Comparison of ENCODE assay signal across 8 cellular contexts in the genomic region with DNA sequence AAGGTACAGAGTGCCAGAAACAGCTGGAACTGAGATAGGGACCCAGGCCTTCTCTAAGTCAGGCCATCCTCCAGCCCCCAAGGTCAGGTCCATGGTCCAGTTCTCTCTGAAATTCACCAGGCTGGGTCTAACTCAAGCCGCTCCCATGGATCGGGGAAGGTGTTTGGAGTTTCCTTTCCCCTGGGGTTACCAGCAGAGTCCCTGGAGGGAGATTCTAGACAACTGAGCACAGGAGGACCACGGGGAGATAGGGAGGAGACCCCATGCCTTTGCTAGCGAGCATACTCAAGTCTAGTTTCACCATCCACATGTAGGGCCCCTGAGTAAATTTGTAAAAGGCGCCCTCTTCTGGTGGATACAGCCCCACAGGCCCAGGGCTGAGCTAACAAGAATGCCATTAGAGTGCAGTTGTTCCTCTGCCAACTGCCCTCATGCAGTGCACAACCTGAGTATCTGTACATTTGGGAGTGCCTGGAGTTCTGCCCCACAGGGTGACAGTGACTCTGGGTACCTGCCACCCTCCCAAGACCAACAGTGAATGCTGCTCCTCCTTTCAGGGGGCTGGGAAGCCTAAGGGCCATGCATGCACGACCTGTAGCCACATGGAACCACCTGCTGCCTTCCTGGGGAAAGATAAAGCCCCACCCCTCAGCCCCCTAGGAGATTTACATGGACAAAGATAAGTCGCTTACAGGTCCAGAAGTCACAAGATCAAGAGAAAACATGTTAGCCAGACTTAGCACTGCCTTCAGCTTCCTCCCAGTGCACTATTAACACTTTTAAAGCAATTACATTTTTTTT.
A peak's percentile ranks its signal among the peaks of the same experiment; 100 is the strongest.
DNase-seq lines count a peak whose midpoint lies in the region; ATAC-seq and TF ChIP-seq lines count a peak whose summit lies in the region.

No MANE protein-coding gene starts in this region.

- no TSS peak for BruUV-seq in Caco-2 (replicated peaks; lab: Mats Ljungman, UMichigan)

- intact Hi-C loops in Caco-2 (cut with micrococcal nuclease; ENCODE audit: unreplicated experiment) = loop anchor here (1.0 to 5.0 kb wide), 5 partner anchors 17 to 116 kb away; no protein-coding TSS in a partner anchor
- intact Hi-C loops in activated CD4-positive, alpha-beta memory T cell treated with anti-CD3 and anti-CD28 coated beads for 36 hours (cut with micrococcal nuclease) = loop anchor here (2.0 kb wide), 1 partner anchor 115 kb away; no protein-coding TSS in a partner anchor

- H3K27ac Mint-ChIP-seq in Caco-2 (ENCODE audit: unreplicated experiment) = no peak overlapping the region
- no peak overlapping the region for H3K27ac Mint-ChIP-seq in activated CD4-positive, alpha-beta memory T cell treated with anti-CD3 and anti-CD28 coated beads for 36 hours
- peak overlapping the region; percentile 46 to 75 for H3K27ac Mint-ChIP-seq in effector memory CD8-positive, alpha-beta T cell

- no peak overlapping the region for H3K4me3 Mint-ChIP-seq in Caco-2 (ENCODE audit: unreplicated experiment)
- no peak overlapping the region for H3K4me3 Mint-ChIP-seq in activated CD4-positive, alpha-beta memory T cell treated with anti-CD3 and anti-CD28 coated beads for 36 hours
- peak overlapping the region; percentile 33 to 64 for H3K4me3 Mint-ChIP-seq in effector memory CD8-positive, alpha-beta T cell

- no peaks in the 10 kb centered on the region for H3K27me3 Mint-ChIP-seq in Caco-2 (ENCODE audit: insufficient read depth, unreplicated experiment)
- no peaks in the 10 kb centered on the region for H3K27me3 Mint-ChIP-seq in activated CD4-positive, alpha-beta memory T cell treated with anti-CD3 and anti-CD28 coated beads for 36 hours
- H3K27me3 Mint-ChIP-seq in effector memory CD8-positive, alpha-beta T cell = no peaks in the 10 kb centered on the region

- no peak overlapping the region for H3K4me3 ChIP-seq in Caco-2 (ENCODE audit: low read depth, low read length)

- H3K4me1 Mint-ChIP-seq in Caco-2 (ENCODE audit: low read depth, unreplicated experiment) = peaks cover 6% of the 10 kb centered on the region
- H3K4me1 Mint-ChIP-seq in activated CD4-positive, alpha-beta memory T cell treated with anti-CD3 and anti-CD28 coated beads for 36 hours (ENCODE audit: low read depth) = peaks cover 54% of the 10 kb centered on the region
- H3K4me1 Mint-ChIP-seq in effector memory CD8-positive, alpha-beta T cell (ENCODE audit: low read depth in 2 of 2) = peaks cover 61 to 70% of the 10 kb centered on the region in 2 donors

- ATAC-seq in GM21723 (IDR thresholded peaks at IDR 0.05; ENCODE audit: unreplicated experiment) (peak; percentile 46), GM18909 (IDR thresholded peaks at IDR 0.05; ENCODE audit: poor library complexity, unreplicated experiment) (no peak)
- peak; percentile 86 for ATAC-seq in effector memory CD8-positive, alpha-beta T cell (replicated peaks)
- ATAC-seq in stimulated activated naive CD8-positive, alpha-beta T cell treated with anti-CD3 and anti-CD28 coated beads, Interleukin-15, Interleukin-2, amounts not matched to agents 100 U/mL and 50 U/mL, for 24 hours = peak; percentile 87

- no peaks in the 10 kb centered on the region for H3K27me3 ChIP-seq in Caco-2 (replicated peaks; ENCODE audit: control insufficient read depth, insufficient read depth, low read length)

- no peaks in the 10 kb centered on the region for H3K36me3 ChIP-seq in Caco-2 (ENCODE audit: control insufficient read depth, insufficient read depth, low read length)

- H3K36me3 Mint-ChIP-seq in Caco-2 (ENCODE audit: insufficient read depth, unreplicated experiment) = no peaks in the 10 kb centered on the region
- no peaks in the 10 kb centered on the region for H3K36me3 Mint-ChIP-seq in activated CD4-positive, alpha-beta memory T cell treated with anti-CD3 and anti-CD28 coated beads for 36 hours
- H3K36me3 Mint-ChIP-seq in effector memory CD8-positive, alpha-beta T cell (ENCODE audit: insufficient read depth) = peaks cover 30% of the 10 kb centered on the region

- POLR2A ChIA-PET in Caco-2 (lab: Charles Lee) = no interaction called here
- POLR2A ChIA-PET in activated CD4-positive, alpha-beta memory T cell treated with anti-CD3 and anti-CD28 coated beads for 36 hours (lab: Charles Lee) = no interaction called here

- H3K9me3 ChIP-seq in Caco-2 = no peaks in the 10 kb centered on the region

- TF ChIP-seq CTCF in Caco-2 (IDR thresholded peaks at IDR 0.05; ENCODE audit: insufficient read depth in 1 of 2, low read depth in 1 of 2, low read length in 1 of 2, severe bottlenecking in 1 of 2, unreplicated experiment in 1 of 2) = peak; percentile 43 to 82

- H3K9me3 Mint-ChIP-seq in Caco-2 (ENCODE audit: unreplicated experiment) = no peaks in the 10 kb centered on the region
- H3K9me3 Mint-ChIP-seq in activated CD4-positive, alpha-beta memory T cell treated with anti-CD3 and anti-CD28 coated beads for 36 hours = no peaks in the 10 kb centered on the region
- no peaks in the 10 kb centered on the region for H3K9me3 Mint-ChIP-seq in effector memory CD8-positive, alpha-beta T cell

- CTCF ChIA-PET in Caco-2 (lab: Charles Lee) = interaction anchor here (0.6 to 1.5 kb wide), 12 partner anchors 8 to 1130 kb away, joined by 3 to 15 read pairs (median 4); no protein-coding TSS in a partner anchor
- CTCF ChIA-PET in activated CD4-positive, alpha-beta memory T cell treated with anti-CD3 and anti-CD28 coated beads for 36 hours (lab: Charles Lee) = interaction anchor here (0.5 to 7.2 kb wide), 23 partner anchors 9 to 370 kb away, joined by 3 to 53 read pairs (median 9); no protein-coding TSS in a partner anchor

- H3K4me1 ChIP-seq in Caco-2 = peaks cover 8% of the 10 kb centered on the region; the same call in 1 of the 2 replicates

- DNase-seq in Caco-2 = peak; percentile 68 to 78
- DNase-seq in NCI-H2107 (lab: John Stamatoyannopoulos, UW) = peak; percentile 13
- DNase-seq in activated CD4-positive, alpha-beta memory T cell treated with anti-CD3 and anti-CD28 coated beads for 36 hours = peak; percentile 73
- DNase-seq in effector memory CD8-positive, alpha-beta T cell = peak; percentile 49 to 70 (median 57)
- DNase-seq in middle frontal gyrus (ENCODE audit: extremely low spot score, low spot score) = peak; percentile 59
- peak; percentile 68 for DNase-seq in stimulated activated naive CD8-positive, alpha-beta T cell treated with anti-CD3 and anti-CD28 coated beads, Interleukin-15, Interleukin-2, amounts not matched to agents 100 U/mL and 50 U/mL, for 24 hours

Comparison
In these comparisons a context has a peak if more than half of its experiments do, and no peak if none do; other contexts are left out.
1. DNase-seq: peak in every context shown above with its lines; median percentile 73 in Caco-2; 73 in activated CD4-positive, alpha-beta memory T cell treated with anti-CD3 and anti-CD28 coated beads for 36 hours; 68 in stimulated activated naive CD8-positive, alpha-beta T cell treated with anti-CD3 and anti-CD28 coated beads, Interleukin-15, Interleukin-2, amounts not matched to agents 100 U/mL and 50 U/mL, for 24 hours; 59 in middle frontal gyrus; 57 in effector memory CD8-positive, alpha-beta T cell; 13 in NCI-H2107.
2. H3K27ac Mint-ChIP-seq: peak in effector memory CD8-positive, alpha-beta T cell (2 of 2); none in Caco-2 (single experiment) and activated CD4-positive, alpha-beta memory T cell treated with anti-CD3 and anti-CD28 coated beads for 36 hours (single experiment).
3. H3K4me3 Mint-ChIP-seq: peak in effector memory CD8-positive, alpha-beta T cell (2 of 2); none in Caco-2 (single experiment) and activated CD4-positive, alpha-beta memory T cell treated with anti-CD3 and anti-CD28 coated beads for 36 hours (single experiment).